8 cellular contexts compared by ENCODE assay signal in the genomic region with DNA sequence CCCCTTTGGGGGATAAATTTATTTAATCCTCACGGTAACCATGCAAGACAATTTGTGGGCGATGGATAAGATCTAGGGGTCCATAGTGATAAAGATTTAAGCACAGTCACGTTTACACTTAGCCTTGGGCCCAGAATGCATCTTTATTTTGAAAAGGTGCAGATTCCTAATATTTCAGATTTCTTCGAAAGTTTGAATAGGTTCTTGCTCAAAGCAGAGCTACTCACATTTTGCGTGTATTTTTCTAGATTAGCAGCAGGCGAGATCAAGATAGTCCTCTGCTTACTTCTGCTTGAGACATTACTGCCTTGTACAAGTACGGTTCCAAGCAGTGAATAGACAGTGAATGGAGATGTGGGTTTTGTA. TPM values are rescaled to one million over a fixed set of nuclear protein-coding genes. Genes with fewer than 3 reads are reported as not detected.
A peak's percentile ranks its signal among the peaks of the same experiment; 100 is the strongest.
DNase-seq lines count a peak whose midpoint lies in the region; ATAC-seq and TF ChIP-seq lines count a peak whose summit lies in the region.

No MANE protein-coding gene starts in this region.

- ATAC-seq in HG03135 (IDR thresholded peaks at IDR 0.05; ENCODE audit: unreplicated experiment) = no peak

- no peaks in the 10 kb centered on the region for H3K27me3 ChIP-seq in SU-DHL-6 (ENCODE audit: low read length)
- H3K27me3 ChIP-seq in smooth muscle cell (ENCODE audit: low read depth) = no peaks in the 10 kb centered on the region

- H3K9ac ChIP-seq in SU-DHL-6 (ENCODE audit: low read length) = peak overlapping the region; percentile 84
- H3K9ac ChIP-seq in smooth muscle cell (ENCODE audit: low read depth) = peak overlapping the region; percentile 82

- peaks cover 26% of the 10 kb centered on the region for H3K4me1 ChIP-seq in smooth muscle cell (ENCODE audit: low read depth)

- peaks cover 4% of the 10 kb centered on the region; the same call in 1 of the 2 replicates for H3K36me3 ChIP-seq in SU-DHL-6 (ENCODE audit: low read length)
- H3K36me3 ChIP-seq in smooth muscle cell (ENCODE audit: low read depth) = no peaks in the 10 kb centered on the region

- 16% methylated on average over 7 of the region's 7 CpGs for WGBS in smooth muscle cell (ENCODE audit: low lambda C conversion rate)

- H2AFZ ChIP-seq in SU-DHL-6 (ENCODE audit: low read depth, low read length, severe bottlenecking) = peak overlapping the region; percentile 91
- peak overlapping the region; percentile 81 for H2AFZ ChIP-seq in smooth muscle cell (ENCODE audit: low read depth)

- H3K4me3 ChIP-seq in SU-DHL-6 (ENCODE audit: insufficient read depth, low read length, poor library complexity, severe bottlenecking) (peak overlapping the region; percentile 75), foreskin fibroblast (ENCODE audit: low read depth in 1 of 2, low read length in 2 of 2) (peak overlapping the region; percentile 86 to 88), smooth muscle cell (peak overlapping the region; percentile 79)

- H3K27ac ChIP-seq in SU-DHL-6 (ENCODE audit: low read depth, low read length) (peak overlapping the region; percentile 79), smooth muscle cell (ENCODE audit: low read depth) (peak overlapping the region; percentile 81)

- DNase-seq in NOMO-1 treated with DMSO at 0.1 percent for 48 hours (lab: John Stamatoyannopoulos, UW; ENCODE audit: unreplicated experiment) (peak; percentile 11), NOMO-1 treated with dmso at 0.1 percent for 144 hours (lab: John Stamatoyannopoulos, UW; ENCODE audit: unreplicated experiment) (no peak), foreskin fibroblast (peak in 1 of 2 donors; percentile 5), smooth muscle cell (lab: John Stamatoyannopoulos, UW; ENCODE audit: unreplicated experiment) (no peak), DMS79 (lab: John Stamatoyannopoulos, UW) (no peak), retina (no peak)

- TF ChIP-seq CTCF in SU-DHL-6 (IDR thresholded peaks at IDR 0.05; ENCODE audit: insufficient read depth, low read length, poor library complexity, severe bottlenecking) (no peak), foreskin fibroblast (IDR thresholded peaks at IDR 0.05; ENCODE audit: low read depth, low read length) (no peak), smooth muscle cell (IDR thresholded peaks at IDR 0.05; ENCODE audit: borderline replicate concordance, insufficient read depth, poor library complexity, severe bottlenecking) (no peak)

- H3K4me2 ChIP-seq in SU-DHL-6 (ENCODE audit: low read depth, low read length, poor library complexity, severe bottlenecking) (peak overlapping the region; percentile 84), smooth muscle cell (peak overlapping the region; percentile 87)

- no peaks in the 10 kb centered on the region for H4K20me1 ChIP-seq in SU-DHL-6 (ENCODE audit: low read depth, low read length)
- no peaks in the 10 kb centered on the region for H4K20me1 ChIP-seq in smooth muscle cell (ENCODE audit: low read depth)

- H3K9me2 ChIP-seq in SU-DHL-6 (replicated peaks; ENCODE audit: insufficient read depth, low read length) = no peaks in the 10 kb centered on the region

- H3F3A ChIP-seq in SU-DHL-6 (ENCODE audit: insufficient read depth) (no peaks in the 10 kb centered on the region), smooth muscle cell (ENCODE audit: low read depth) (peaks cover 9% of the 10 kb centered on the region)

- H3K79me2 ChIP-seq in SU-DHL-6 (ENCODE audit: insufficient read depth, low read length) (peaks cover 9% of the 10 kb centered on the region; the same call in 1 of the 2 replicates), smooth muscle cell (ENCODE audit: low read depth) (peaks cover 31% of the 10 kb centered on the region)

- H3K9me3 ChIP-seq in SU-DHL-6 (ENCODE audit: insufficient read depth, low read length) = no peaks in the 10 kb centered on the region
- no peaks in the 10 kb centered on the region for H3K9me3 ChIP-seq in smooth muscle cell (replicated peaks; ENCODE audit: low read depth)

RNA-seq across cellular contexts. Expression of a gene that starts 0.6 kb away (rescaled TPM):
- total RNA-seq in smooth muscle cell = 56.7 and 82.0 TPM in 2 replicates
- 34.7 and 35.6 TPM in 2 replicates for polyA plus RNA-seq in smooth muscle cell

RNA-seq across cellular contexts. Expression of a gene that starts 14.6 kb away (rescaled TPM):
- 0.22 and 0.31 TPM in 2 replicates for total RNA-seq in smooth muscle cell
- 0.61 and 0.73 TPM in 2 replicates for polyA plus RNA-seq in smooth muscle cell
